Comparison of ENCODE assay signal across 1 cellular context in genomic region chr19:40662925-40663711, GRCh38.
A peak's percentile ranks its signal among the peaks of the same experiment; 100 is the strongest.
TF ChIP-seq lines count a peak whose summit lies in the region.

No MANE protein-coding gene starts in this region.

TF ChIP-seq in K562, 482 proteins besides CTCF, POLR2A, EP300 and RAD21 (continued from another document and continues in another):
- TF ChIP-seq NKRF (IDR thresholded peaks at IDR 0.05; ENCODE audit: borderline replicate concordance) (peak; percentile 86), ETV1 (tag; conservative IDR thresholded peaks at IDR 0.05; ENCODE audit: low read depth) (no peak), ZNF707 (CRISPR knock-in tag; conservative IDR thresholded peaks at IDR 0.05) (no peak), XRCC5 (IDR thresholded peaks at IDR 0.05; ENCODE audit: low read depth, low read length) (0 out of 2 replicates have a peak, but pooled peaks have one; percentile 52), ZHX1 (conservative IDR thresholded peaks at IDR 0.05; ENCODE audit: low read length) (no peak), CEBPZ (IDR thresholded peaks at IDR 0.05; ENCODE audit: borderline replicate concordance, low read depth, low read length) (no peak), SFPQ (IDR thresholded peaks at IDR 0.05; ENCODE audit: low read depth, low read length) (no peak), GTF2F1 (IDR thresholded peaks at IDR 0.05; ENCODE audit: low read depth, low read length) (peak; percentile 23; the same call in 1 of the 2 replicates), BCLAF1 (IDR thresholded peaks at IDR 0.05; ENCODE audit: borderline replicate concordance in 1 of 2, control insufficient read depth in 1 of 2, low read depth in 2 of 2, low read length in 1 of 2) (no peak), ZFX (CRISPR knock-in tag; IDR thresholded peaks at IDR 0.05) (peak; percentile 76), EHMT2 (IDR thresholded peaks at IDR 0.05) (no peak), PURB (CRISPR knock-in tag; IDR thresholded peaks at IDR 0.05; ENCODE audit: low read depth) (no peak), BRD4 (IDR thresholded peaks at IDR 0.05) (no peak), RFX7 (CRISPR knock-in tag; IDR thresholded peaks at IDR 0.05) (no peak), SUPT5H (IDR thresholded peaks at IDR 0.05) (no peak), FOXP1 (CRISPR knock-in tag; IDR thresholded peaks at IDR 0.05) (peak; percentile 90), TEAD2 (tag; IDR thresholded peaks at IDR 0.05) (no peak), ZBTB12 (CRISPR knock-in tag; IDR thresholded peaks at IDR 0.05) (no peak), ZNF324 (CRISPR knock-in tag; IDR thresholded peaks at IDR 0.05) (no peak), HNRNPH1 (optimal IDR thresholded peaks at IDR 0.05; ENCODE audit: low read depth, low read length) (no peak), BRCA1 (IDR thresholded peaks at IDR 0.05) (no peak), BRCA1 (CRISPR knock-in tag; IDR thresholded peaks at IDR 0.05) (no peak), ZNF316 (IDR thresholded peaks at IDR 0.05) (no peak), CREM (IDR thresholded peaks at IDR 0.05; ENCODE audit: low read depth) (peak; percentile 48), ZNF212 (CRISPR knock-in tag; IDR thresholded peaks at IDR 0.05) (no peak), CBFA2T3 (IDR thresholded peaks at IDR 0.05) (peak; percentile 56), ELF2 (CRISPR knock-in tag; IDR thresholded peaks at IDR 0.05) (no peak), YBX1 (IDR thresholded peaks at IDR 0.05) (no peak), ADNP (tag; IDR thresholded peaks at IDR 0.05) (no peak), GMEB1 (CRISPR knock-in tag; IDR thresholded peaks at IDR 0.05) (no peak), NCOA6 (IDR thresholded peaks at IDR 0.05) (no peak), TAF9B (IDR thresholded peaks at IDR 0.05; ENCODE audit: partially characterized antibody) (no peak), MTA1 (IDR thresholded peaks at IDR 0.05; ENCODE audit: borderline replicate concordance) (0 out of 2 replicates have a peak, but pooled peaks have one; percentile 77), SRSF1 (IDR thresholded peaks at IDR 0.05; ENCODE audit: low read depth, low read length) (no peak), HIVEP1 (CRISPR knock-in tag; IDR thresholded peaks at IDR 0.05) (no peak), ATF4 (CRISPR knock-in tag; IDR thresholded peaks at IDR 0.05) (no peak), ELF4 (CRISPR knock-in tag; IDR thresholded peaks at IDR 0.05) (no peak), CHD1 (IDR thresholded peaks at IDR 0.05; ENCODE audit: low read length) (no peak), RUNX1 (IDR thresholded peaks at IDR 0.05; ENCODE audit: low read depth) (no peak), ZNF561 (CRISPR knock-in tag; conservative IDR thresholded peaks at IDR 0.05) (no peak), SMAD2 (IDR thresholded peaks at IDR 0.05; ENCODE audit: low read depth, low read length) (no peak), ZNF584 (CRISPR knock-in tag; IDR thresholded peaks at IDR 0.05; ENCODE audit: low read depth) (no peak), CBX8 (IDR thresholded peaks at IDR 0.05; ENCODE audit: borderline replicate concordance, extremely low read depth, low read depth, low read length, poor library complexity, severe bottlenecking) (no peak), TFE3 (CRISPR knock-in tag; IDR thresholded peaks at IDR 0.05) (0 out of 2 replicates have a peak, but pooled peaks have one; percentile 5), BCL6 (CRISPR knock-in tag; IDR thresholded peaks at IDR 0.05) (no peak), CREB3 (tag; conservative IDR thresholded peaks at IDR 0.05; ENCODE audit: low read depth) (no peak)
